Comparison of ENCODE assay signal across 11 cellular contexts in genomic region chr4:3077796-3078195, GRCh38. TPM values are rescaled to one million over a fixed set of nuclear protein-coding genes. Genes with fewer than 3 reads are reported as not detected.
DNase-seq lines count a peak whose midpoint lies in the region; ATAC-seq and TF ChIP-seq lines count a peak whose summit lies in the region.
"Had no signal": no experiment of that assay in that cellular context is flagged by ENCODE, and none has a peak within 500 bp of the region (broad histone marks: within the 10 kb centered on the region; RNA-seq: fewer than 3 reads in every experiment).

No MANE protein-coding gene starts in this region.

- peaks cover 26% of the 10 kb centered on the region for H3K4me1 Mint-ChIP-seq in chondrocyte (ENCODE audit: low read depth)

- DNase-seq in GM13977 (ENCODE audit: low spot score) (peak; percentile 59), chondrocyte (ENCODE audit: low spot score) (no peak), NCI-H524 treated with DMSO at 0.1 percent for 48 hours (lab: John Stamatoyannopoulos, UW) (no peak), NCI-H2107 treated with DMSO at 0.1 percent for 48 hours (lab: John Stamatoyannopoulos, UW; ENCODE audit: unreplicated experiment) (no peak), transverse colon (no peak), NCI-H69 (lab: John Stamatoyannopoulos, UW) (no peak)
- DNase-seq: foreskin melanocyte; NCI-H446 treated with DMSO at 0.1 percent for 48 hours; stimulated activated CD4-positive, alpha-beta T cell treated with anti-CD3 and anti-CD28 coated beads, Interleukin-2, amount 100 ng/mL, for 48 hours had no signal

- in situ Hi-C loops in GM13977 (cut with MboI; ENCODE audit: low pct_unique_long_range_greater_than_20kb, low sequenced_read_pairs, unreplicated experiment) = no loop called here
- in situ Hi-C loops in transverse colon (cut with MboI; ENCODE audit: low pct_ligation_motif_present in 1 of 4, low pct_unique_long_range_greater_than_20kb in 1 of 4, low sequenced_read_pairs in 3 of 4) = no loop called here

- no peaks in the 10 kb centered on the region for H3K27me3 ChIP-seq in transverse colon

- TF ChIP-seq CTCF in GM13977 (IDR thresholded peaks at IDR 0.05; ENCODE audit: extremely low read depth, insufficient read depth, missing control alignments) = no peak
- no peak for TF ChIP-seq CTCF in chondrocyte (IDR thresholded peaks at IDR 0.05)
- TF ChIP-seq CTCF in transverse colon (IDR thresholded peaks at IDR 0.05) = no peak

- H3K9me3 ChIP-seq in transverse colon = no peaks in the 10 kb centered on the region

- peak overlapping the region; percentile 45 for H3K27ac Mint-ChIP-seq in chondrocyte (ENCODE audit: unreplicated experiment)

- ATAC-seq in GM19351 (IDR thresholded peaks at IDR 0.05; ENCODE audit: unreplicated experiment) (peak; percentile 46), HG03196 (IDR thresholded peaks at IDR 0.05; ENCODE audit: unreplicated experiment) (peak; percentile 31)

- no peak overlapping the region for H3K27ac ChIP-seq in transverse colon

- no peaks in the 10 kb centered on the region for H3K36me3 Mint-ChIP-seq in chondrocyte (ENCODE audit: low read depth)

- H3K4me3 Mint-ChIP-seq in chondrocyte (ENCODE audit: unreplicated experiment) = no peak overlapping the region

- TF ChIP-seq EP300 in transverse colon (IDR thresholded peaks at IDR 0.05; ENCODE audit: low read depth) = no peak

- H3K4me1 ChIP-seq in transverse colon = peaks cover 9 to 25% (median 23%) of the 10 kb centered on the region in 4 donors

- TF ChIP-seq POLR2A in transverse colon (IDR thresholded peaks at IDR 0.05) = no peak

- no peaks in the 10 kb centered on the region for H3K9me3 Mint-ChIP-seq in chondrocyte (ENCODE audit: low read depth)

- no peaks in the 10 kb centered on the region for H3K36me3 ChIP-seq in transverse colon

- intact Hi-C loops in transverse colon (cut with DNase I; ENCODE audit: low total_unique reads) = no loop called here

- H3K4me3 ChIP-seq in transverse colon = no peak overlapping the region

- WGBS in transverse colon (ENCODE audit: low coverage in 1 of 2), 2 donors = 33 to 63% methylated on average over 1 to 2 of the region's 2 CpGs

- no peaks in the 10 kb centered on the region for H3K27me3 Mint-ChIP-seq in chondrocyte (ENCODE audit: low read depth)

RNA-seq across cellular contexts. Expression of gene HTT, which starts 3.3 kb away (rescaled TPM):
- total RNA-seq in chondrocyte (27.3 to 54.7 TPM (median 38.5 TPM) in 3 replicates), transverse colon (100 to 1,000 TPM in 1 of 4 donors, 10 to 100 TPM in 3; 40.0 to 111 (median 79.4) TPM)

RNA-seq across cellular contexts. Expression of gene HTT-AS, which starts 3.5 kb away (rescaled TPM):
- total RNA-seq in chondrocyte (not detected in 3 replicates), transverse colon (not detected)
